In genomic region chr4:65341557-65341956, GRCh38 we compare ENCODE assay signal across 30 cellular contexts.
"Had no signal": no experiment of that assay in that cellular context is flagged by ENCODE, and none has a peak within 500 bp of the region (broad histone marks: within the 10 kb centered on the region; RNA-seq: fewer than 3 reads in every experiment).

No MANE protein-coding gene starts in this region.

- H3K27ac ChIP-seq: adrenal gland, ascending aorta, body of pancreas, brain microvascular endothelial cell, breast epithelium, cardiac muscle cell had no signal

- H3K27me3 ChIP-seq: adrenal gland, ascending aorta, body of pancreas, brain microvascular endothelial cell, breast epithelium, cardiac muscle cell had no signal

- H3K9me3 ChIP-seq: ascending aorta, body of pancreas, breast epithelium had no signal

- DNase-seq: activated effector memory CD4-positive, alpha-beta T cell treated with anti-CD3 and anti-CD28 coated beads, Interleukin-2, amount 50 U/mL, for 16 hours; activated effector memory CD4-positive, alpha-beta T cell treated with Interleukin-2 at 50 U/mL for 16 hours; activated gamma-delta T cell; activated gamma-delta T cell treated with Interleukin-2 at 50 U/mL for 16 hours; activated naive CD4-positive, alpha-beta T cell; activated naive CD4-positive, alpha-beta T cell treated with anti-CD3 and anti-CD28 coated beads for 36 hours; activated naive CD4-positive, alpha-beta T cell treated with anti-CD3 and anti-CD28 coated beads, Interleukin-2, amount 10 ng/mL, durations not matched to agents 7 days and 5 days; activated naive CD4-positive, alpha-beta T cell treated with anti-CD3 and anti-CD28 coated beads, Interleukin-2, amount 50 U/mL, for 16 hours; activated naive CD4-positive, alpha-beta T cell treated with Interleukin-2 at 50 U/mL for 16 hours; activated naive CD8-positive, alpha-beta T cell treated with anti-CD3 and anti-CD28 coated beads for 36 hours; activated naive CD8-positive, alpha-beta T cell treated with anti-CD3 and anti-CD28 coated beads, Interleukin-2, amount 10 ng/mL, durations not matched to agents 7 days and 5 days; activated naive CD8-positive, alpha-beta T cell treated with anti-CD3 and anti-CD28 coated beads, Interleukin-2, amount 50 U/mL, for 24 hours; activated T-cell treated with anti-CD3 and anti-CD28 coated beads, Interleukin-2, amount 50 U/mL, for 1 hour; activated T-cell treated with anti-CD3 and anti-CD28 coated beads, Interleukin-2, amount 50 U/mL, for 24 hours; activated T-cell treated with anti-CD3 and anti-CD28 coated beads, Interleukin-2, amount 50 U/mL, for 4 hours; activated T-cell treated with anti-CD3 and anti-CD28 coated beads, Interleukin-2, amount 50 U/mL, for 48 hours; activated T-cell treated with anti-CD3 and anti-CD28 coated beads, Interleukin-2, amount 50 U/mL, for 72 hours; adrenal gland; amniotic stem cell; amygdala; anterior cingulate cortex; aorta; body of pancreas; brain microvascular endothelial cell; caudate nucleus; central memory CD4-positive, alpha-beta T cell; cerebellar nuclear complex had no signal

- H3K4me3 ChIP-seq: adrenal gland, ascending aorta, body of pancreas, breast epithelium, cardiac muscle cell had no signal

- H3K36me3 ChIP-seq: adrenal gland, ascending aorta, brain microvascular endothelial cell, breast epithelium, cardiac muscle cell had no signal
